ENCODE assay signal across 8 cellular contexts in genomic region chr7:150202894-150203293, GRCh38.
A peak's percentile ranks its signal among the peaks of the same experiment; 100 is the strongest.
DNase-seq lines count a peak whose midpoint lies in the region; ATAC-seq, FAIRE-seq and TF ChIP-seq lines count a peak whose summit lies in the region.
"Not testable (repeated sequence)": the region's sequence is repeated elsewhere in the genome, so short reads cannot be mapped to it uniquely, and the experiment has no call there.

No MANE protein-coding gene starts in this region.

- not testable (repeated sequence) for BruUV-seq in GM12878 (replicated peaks; lab: Mats Ljungman, UMichigan); HepG2 (replicated peaks; lab: Mats Ljungman, UMichigan)

- not testable (repeated sequence) for TF ChIP-seq CTCF in D721Med (IDR thresholded peaks at IDR 0.05; ENCODE audit: insufficient read depth, missing control alignments); activated CD8-positive, alpha-beta T cell treated with anti-CD3 and anti-CD28 coated beads for 36 hours (IDR thresholded peaks at IDR 0.05); GM12878 (IDR thresholded peaks at IDR 0.05 in 2 of 3, conservative IDR thresholded peaks at IDR 0.05 in 1 of 3; ENCODE audit: control insufficient read depth in 2 of 3, extremely low read depth in 1 of 3, insufficient read depth in 1 of 3, low read depth in 3 of 3, low read length in 3 of 3); HepG2 (CRISPR knock-in tag; IDR thresholded peaks at IDR 0.05)

- H3K9me3 ChIP-seq in GM12878 (replicated peaks; ENCODE audit: control insufficient read depth, insufficient read depth, low read length); HepG2 (ENCODE audit: low read length): not testable (repeated sequence)

- RAD21 ChIA-PET in GM12878 (lab: Charles Lee; ENCODE audit: unreplicated experiment) = not testable (repeated sequence)

- not testable (repeated sequence) for TF ChIP-seq RAD21 in GM12878 (IDR thresholded peaks at IDR 0.05; ENCODE audit: insufficient read depth, low read depth, low read length); HepG2 (CRISPR knock-in tag; IDR thresholded peaks at IDR 0.05)

- not testable (repeated sequence) for H3K4me3 ChIP-seq in GM12878; HepG2 (replicated peaks in 1 of 3; ENCODE audit: insufficient read depth in 1 of 3, low read depth in 2 of 3, low read length in 3 of 3)

- POLR2A ChIA-PET in activated CD4-positive, alpha-beta memory T cell treated with anti-CD3 and anti-CD28 coated beads for 36 hours (lab: Charles Lee); activated CD8-positive, alpha-beta T cell treated with anti-CD3 and anti-CD28 coated beads for 36 hours (lab: Charles Lee); GM12878 (lab: Charles Lee); HepG2 (lab: Yijun Ruan, JAX): not testable (repeated sequence)

- H3K36me3 Mint-ChIP-seq in activated CD4-positive, alpha-beta memory T cell treated with anti-CD3 and anti-CD28 coated beads for 36 hours; activated CD8-positive, alpha-beta T cell treated with anti-CD3 and anti-CD28 coated beads for 36 hours (ENCODE audit: low read depth); activated T-cell treated with anti-CD3 and anti-CD28 coated beads, Interleukin-2, amount 50 U/mL, for 72 hours (ENCODE audit: insufficient read depth in 2 of 2); stimulated activated effector memory CD8-positive, alpha-beta T cell treated with anti-CD3 and anti-CD28 coated beads, Interleukin-12 subunit alpha, Interleukin-12 subunit beta, amount 100 ng/mL, for 72 hours: not testable (repeated sequence)

- ATAC-seq in activated CD4-positive, CD25-positive, alpha-beta regulatory T cell treated with anti-CD3 and anti-CD28 coated beads, Interleukin-2, amount 50 U/mL, for 24 hours = peak; percentile 21 to 73
- peak; percentile 53 for ATAC-seq in activated CD8-positive, alpha-beta T cell treated with anti-CD3 and anti-CD28 coated beads for 36 hours
- ATAC-seq in activated T-cell treated with anti-CD3 and anti-CD28 coated beads, Interleukin-2, amount 50 U/mL, for 72 hours (replicated peaks in 1 of 2) = peak; percentile 32 to 95
- ATAC-seq in GM12878, HepG2: not testable (repeated sequence)
- ATAC-seq in stimulated activated effector memory CD8-positive, alpha-beta T cell treated with anti-CD3 and anti-CD28 coated beads, Interleukin-12 subunit alpha, Interleukin-12 subunit beta, amount 100 ng/mL, for 72 hours = peak; percentile 96

- not testable (repeated sequence) for H3K79me2 ChIP-seq in GM12878 (ENCODE audit: control insufficient read depth, insufficient read depth, low read length); HepG2 (ENCODE audit: insufficient read depth, low read length)

- H3K9ac ChIP-seq in GM12878 (ENCODE audit: control insufficient read depth, insufficient read depth, low read length); HepG2 (ENCODE audit: insufficient read depth, low read depth, low read length): not testable (repeated sequence)

- not testable (repeated sequence) for H3K27me3 ChIP-seq in GM12878 (replicated peaks in 1 of 2; ENCODE audit: control insufficient read depth in 2 of 2, insufficient read depth in 2 of 2, low read length in 1 of 2); HepG2 (ENCODE audit: control insufficient read depth in 1 of 2, insufficient read depth in 2 of 2, low read length in 2 of 2)

- H3K36me3 ChIP-seq in GM12878 (ENCODE audit: control insufficient read depth in 2 of 2, insufficient read depth in 2 of 2, low read length in 1 of 2); HepG2 (replicated peaks in 1 of 2; ENCODE audit: control insufficient read depth in 1 of 2, insufficient read depth in 2 of 2, low read length in 2 of 2): not testable (repeated sequence)

- not testable (repeated sequence) for H3K4me3 Mint-ChIP-seq in activated CD4-positive, alpha-beta memory T cell treated with anti-CD3 and anti-CD28 coated beads for 36 hours; activated CD8-positive, alpha-beta T cell treated with anti-CD3 and anti-CD28 coated beads for 36 hours; stimulated activated effector memory CD8-positive, alpha-beta T cell treated with anti-CD3 and anti-CD28 coated beads, Interleukin-12 subunit alpha, Interleukin-12 subunit beta, amount 100 ng/mL, for 72 hours
- H3K4me3 Mint-ChIP-seq in activated T-cell treated with anti-CD3 and anti-CD28 coated beads, Interleukin-2, amount 50 U/mL, for 72 hours = peak overlapping the region in 1 of 2 donors; percentile 10

- in situ Hi-C loops in GM12878 (cut with MboI); HepG2 (cut with HindIII; ENCODE audit: extremely low pct_ligation_motif_present, low pct_unique_long_range_greater_than_20kb): not testable (repeated sequence)

- DNase-seq in D721Med (ENCODE audit: insufficient read length, low spot score); activated CD8-positive, alpha-beta T cell treated with anti-CD3 and anti-CD28 coated beads for 36 hours; GM12878 (ENCODE audit: low read depth, low spot score); HepG2 (ENCODE audit: low spot score); stimulated activated effector memory CD8-positive, alpha-beta T cell treated with anti-CD3 and anti-CD28 coated beads, Interleukin-12 subunit alpha, Interleukin-12 subunit beta, amount 100 ng/mL, for 72 hours (ENCODE audit: low spot score in 2 of 2): not testable (repeated sequence)
- DNase-seq in activated CD4-positive, alpha-beta memory T cell treated with anti-CD3 and anti-CD28 coated beads for 36 hours = peak; percentile 19
- DNase-seq in activated T-cell treated with anti-CD3 and anti-CD28 coated beads, Interleukin-2, amount 50 U/mL, for 72 hours = peak in 1 of 2 donors; percentile 11

- not testable (repeated sequence) for H2AFZ ChIP-seq in GM12878 (ENCODE audit: control insufficient read depth, low read depth, low read length); HepG2 (ENCODE audit: low read length)

- not testable (repeated sequence) for H3K9me3 Mint-ChIP-seq in activated CD4-positive, alpha-beta memory T cell treated with anti-CD3 and anti-CD28 coated beads for 36 hours; activated CD8-positive, alpha-beta T cell treated with anti-CD3 and anti-CD28 coated beads for 36 hours; activated T-cell treated with anti-CD3 and anti-CD28 coated beads, Interleukin-2, amount 50 U/mL, for 72 hours; stimulated activated effector memory CD8-positive, alpha-beta T cell treated with anti-CD3 and anti-CD28 coated beads, Interleukin-12 subunit alpha, Interleukin-12 subunit beta, amount 100 ng/mL, for 72 hours

- TF ChIP-seq EP300 in GM12878 (IDR thresholded peaks at IDR 0.05; ENCODE audit: borderline replicate concordance in 1 of 2, control insufficient read depth in 1 of 2, low read depth in 2 of 2, low read length in 2 of 2); HepG2 (IDR thresholded peaks at IDR 0.05; ENCODE audit: low read depth in 2 of 2, low read length in 2 of 2); HepG2 (CRISPR knock-in tag; IDR thresholded peaks at IDR 0.05; ENCODE audit: borderline replicate concordance): not testable (repeated sequence)

- 42% methylated on average over 4 of the region's 4 CpGs for WGBS in GM12878 (ENCODE audit: insufficient coverage, insufficient replicate concordance, low lambda C conversion rate, missing lambda C conversion rate)
- 71% methylated on average over 4 of the region's 4 CpGs for WGBS in HepG2 (ENCODE audit: low lambda C conversion rate)

- H3K4me1 ChIP-seq in GM12878 (ENCODE audit: control insufficient read depth, insufficient read depth, low read length); HepG2 (ENCODE audit: insufficient read depth, low read length): not testable (repeated sequence)

- SMC1A ChIA-PET in GM12878 (lab: Charles Lee; ENCODE audit: uncharacterized antibody, unreplicated experiment) = not testable (repeated sequence)

- H3K4me2 ChIP-seq in GM12878 (ENCODE audit: control insufficient read depth, insufficient read depth); HepG2 (ENCODE audit: low read depth, low read length): not testable (repeated sequence)

- H3K27ac Mint-ChIP-seq in activated CD4-positive, alpha-beta memory T cell treated with anti-CD3 and anti-CD28 coated beads for 36 hours; activated CD8-positive, alpha-beta T cell treated with anti-CD3 and anti-CD28 coated beads for 36 hours; stimulated activated effector memory CD8-positive, alpha-beta T cell treated with anti-CD3 and anti-CD28 coated beads, Interleukin-12 subunit alpha, Interleukin-12 subunit beta, amount 100 ng/mL, for 72 hours: not testable (repeated sequence)
- H3K27ac Mint-ChIP-seq in activated T-cell treated with anti-CD3 and anti-CD28 coated beads, Interleukin-2, amount 50 U/mL, for 72 hours = peak overlapping the region; percentile 41

- not testable (repeated sequence) for TF ChIP-seq POLR2A in GM12878 (IDR thresholded peaks at IDR 0.05; ENCODE audit: low read depth, low read length); HepG2 (IDR thresholded peaks at IDR 0.05; ENCODE audit: insufficient read depth in 1 of 2, low read depth in 2 of 2, low read length in 2 of 2)

- CTCF ChIA-PET in activated CD4-positive, alpha-beta memory T cell treated with anti-CD3 and anti-CD28 coated beads for 36 hours (lab: Charles Lee); activated CD8-positive, alpha-beta T cell treated with anti-CD3 and anti-CD28 coated beads for 36 hours (lab: Charles Lee); GM12878 (lab: Yijun Ruan, JAX); HepG2 (lab: Yijun Ruan, JAX; ENCODE audit: low intra/inter-chr PET ratio, low total read pairs): not testable (repeated sequence)

- not testable (repeated sequence) for H3K4me1 Mint-ChIP-seq in activated CD4-positive, alpha-beta memory T cell treated with anti-CD3 and anti-CD28 coated beads for 36 hours (ENCODE audit: low read depth); activated CD8-positive, alpha-beta T cell treated with anti-CD3 and anti-CD28 coated beads for 36 hours (ENCODE audit: low read depth); activated T-cell treated with anti-CD3 and anti-CD28 coated beads, Interleukin-2, amount 50 U/mL, for 72 hours (ENCODE audit: low read depth); stimulated activated effector memory CD8-positive, alpha-beta T cell treated with anti-CD3 and anti-CD28 coated beads, Interleukin-12 subunit alpha, Interleukin-12 subunit beta, amount 100 ng/mL, for 72 hours

- FAIRE-seq in D721Med (lab: Jason Lieb, UNC) (peak; percentile 16), GM12878 (lab: Jason Lieb, UNC) (peak; percentile 35), HepG2 (lab: Jason Lieb, UNC) (peak; percentile 21)

- not testable (repeated sequence) for H3K27ac ChIP-seq in GM12878 (ENCODE audit: control insufficient read depth, insufficient read depth); HepG2 (ENCODE audit: extremely low read length, insufficient read depth, low read length)

- not testable (repeated sequence) for H4K20me1 ChIP-seq in GM12878 (ENCODE audit: control insufficient read depth, insufficient read depth); HepG2 (ENCODE audit: insufficient read depth, low read length)

- intact Hi-C loops in activated CD4-positive, alpha-beta memory T cell treated with anti-CD3 and anti-CD28 coated beads for 36 hours (cut with micrococcal nuclease); activated CD8-positive, alpha-beta T cell treated with anti-CD3 and anti-CD28 coated beads for 36 hours (cut with micrococcal nuclease); GM12878 (cut with micrococcal nuclease; ENCODE audit: unreplicated experiment); HepG2 (cut with micrococcal nuclease; ENCODE audit: unreplicated experiment): not testable (repeated sequence)

- not testable (repeated sequence) for H3K27me3 Mint-ChIP-seq in activated CD4-positive, alpha-beta memory T cell treated with anti-CD3 and anti-CD28 coated beads for 36 hours; activated CD8-positive, alpha-beta T cell treated with anti-CD3 and anti-CD28 coated beads for 36 hours; activated T-cell treated with anti-CD3 and anti-CD28 coated beads, Interleukin-2, amount 50 U/mL, for 72 hours (ENCODE audit: low read depth)
